Comparison of ENCODE assay signal across 17 cellular contexts in the genomic region with DNA sequence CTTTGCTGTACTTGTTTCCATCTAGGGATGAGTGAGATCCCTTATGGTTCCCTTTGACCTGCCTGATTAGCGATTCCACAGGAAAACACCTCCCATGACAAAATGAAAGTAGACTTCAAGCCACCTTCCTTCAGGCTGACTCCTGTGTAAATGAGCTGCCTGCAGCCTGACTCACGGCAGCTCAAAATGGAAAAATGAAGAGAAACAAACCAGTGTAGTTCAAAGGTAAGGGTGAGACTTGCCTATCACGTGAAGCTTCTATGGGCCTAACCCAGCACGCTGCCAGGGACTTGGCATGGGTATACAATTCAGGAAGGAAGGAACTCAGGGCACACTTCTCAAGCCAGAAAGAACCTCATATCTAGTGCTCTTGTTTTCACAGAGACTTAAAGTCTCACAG.
DNase-seq lines count a peak whose midpoint lies in the region; ATAC-seq, FAIRE-seq and TF ChIP-seq lines count a peak whose summit lies in the region.
"Had no signal": no experiment of that assay in that cellular context is flagged by ENCODE, and none has a peak within 500 bp of the region (broad histone marks: within the 10 kb centered on the region; RNA-seq: fewer than 3 reads in every experiment).

No MANE protein-coding gene starts in this region.

- POLR2A ChIA-PET in HepG2 (lab: Yijun Ruan, JAX) = interaction anchor here (1.6 kb wide), 1 partner anchor 21 kb away, joined by 6 read pairs; no protein-coding TSS in a partner anchor
- POLR2A ChIA-PET in activated CD4-positive, alpha-beta memory T cell treated with anti-CD3 and anti-CD28 coated beads, Interleukin-2, amount 10 ng/mL, durations not matched to agents 7 days and 5 days (lab: Charles Lee) = no interaction called here

- H3K27ac ChIP-seq in right cardiac atrium (ENCODE audit: low read length) (no peak overlapping the region), HepG2 (ENCODE audit: extremely low read length, insufficient read depth, low read length) (peak overlapping the region; percentile 41)
- H3K27ac ChIP-seq: esophagus squamous epithelium, pancreas had no signal

- no peak overlapping the region for H2AFZ ChIP-seq in HepG2 (ENCODE audit: low read length)

- no TSS peak for BruUV-seq in HepG2 (replicated peaks; lab: Mats Ljungman, UMichigan)

- H3K4me1 Mint-ChIP-seq in activated CD4-positive, alpha-beta memory T cell treated with anti-CD3 and anti-CD28 coated beads, Interleukin-2, amount 10 ng/mL, durations not matched to agents 7 days and 5 days = peaks cover 25% of the 10 kb centered on the region

- intact Hi-C loops in right cardiac atrium (cut with DNase I) (no loop called here), cardiac septum (cut with DNase I) (no loop called here), HepG2 (cut with micrococcal nuclease; ENCODE audit: unreplicated experiment) (no loop called here)

- no peak for TF ChIP-seq RAD21 in HepG2 (CRISPR knock-in tag; IDR thresholded peaks at IDR 0.05)

- ATAC-seq in right cardiac atrium = peak; percentile 29 to 66
- ATAC-seq in HepG2 = peak; percentile 74
- ATAC-seq in HG02981 (IDR thresholded peaks at IDR 0.05; ENCODE audit: unreplicated experiment) = no peak
- no peak for ATAC-seq in HG03159 (IDR thresholded peaks at IDR 0.05; ENCODE audit: unreplicated experiment)

- no peaks in the 10 kb centered on the region for H3K79me2 ChIP-seq in HepG2 (ENCODE audit: insufficient read depth, low read length)

- H3K27ac Mint-ChIP-seq in activated CD4-positive, alpha-beta memory T cell treated with anti-CD3 and anti-CD28 coated beads, Interleukin-2, amount 10 ng/mL, durations not matched to agents 7 days and 5 days = no peak overlapping the region
- H3K27ac Mint-ChIP-seq: activated naive CD8-positive, alpha-beta T cell treated with anti-CD3 and anti-CD28 coated beads, Interleukin-2, amount 10 ng/mL, durations not matched to agents 7 days and 5 days had no signal

- TF ChIP-seq POLR2A in HepG2 (IDR thresholded peaks at IDR 0.05; ENCODE audit: insufficient read depth in 1 of 2, low read depth in 2 of 2, low read length in 2 of 2) = no peak

- DNase-seq in right cardiac atrium = no peak
- no peak for DNase-seq in cardiac septum (ENCODE audit: low spot score)
- DNase-seq in choroid plexus epithelial cell (ENCODE audit: low read depth) = peak; percentile 60
- peak; percentile 21 for DNase-seq in HepG2 (ENCODE audit: low spot score)
- DNase-seq in cerebellar cortex (ENCODE audit: low spot score) = no peak
- no peak for DNase-seq in activated CD4-positive, alpha-beta memory T cell treated with anti-CD3 and anti-CD28 coated beads, Interleukin-2, amount 10 ng/mL, durations not matched to agents 7 days and 5 days
- DNase-seq: activated naive CD8-positive, alpha-beta T cell treated with anti-CD3 and anti-CD28 coated beads, Interleukin-2, amount 10 ng/mL, durations not matched to agents 7 days and 5 days; Caco-2; esophagus squamous epithelium; NCI-H2029; NCI-H526 treated with DMSO at 0.1 percent for 48 hours; pancreas had no signal

- H3K9me3 ChIP-seq in right cardiac atrium (ENCODE audit: control insufficient read depth, low read length) (no peaks in the 10 kb centered on the region), HepG2 (ENCODE audit: low read length) (no peaks in the 10 kb centered on the region)
- H3K9me3 ChIP-seq: Caco-2, esophagus squamous epithelium, pancreas, Peyer's patch had no signal

- H3K4me3 Mint-ChIP-seq in activated CD4-positive, alpha-beta memory T cell treated with anti-CD3 and anti-CD28 coated beads, Interleukin-2, amount 10 ng/mL, durations not matched to agents 7 days and 5 days = no peak overlapping the region
- H3K4me3 Mint-ChIP-seq: activated naive CD8-positive, alpha-beta T cell treated with anti-CD3 and anti-CD28 coated beads, Interleukin-2, amount 10 ng/mL, durations not matched to agents 7 days and 5 days had no signal

- H3K9me3 Mint-ChIP-seq in activated CD4-positive, alpha-beta memory T cell treated with anti-CD3 and anti-CD28 coated beads, Interleukin-2, amount 10 ng/mL, durations not matched to agents 7 days and 5 days = no peaks in the 10 kb centered on the region
- H3K9me3 Mint-ChIP-seq: activated naive CD8-positive, alpha-beta T cell treated with anti-CD3 and anti-CD28 coated beads, Interleukin-2, amount 10 ng/mL, durations not matched to agents 7 days and 5 days had no signal

- TF ChIP-seq CTCF in choroid plexus epithelial cell (conservative IDR thresholded peaks at IDR 0.05; ENCODE audit: low read depth, low read length) (no peak), HepG2 (CRISPR knock-in tag; IDR thresholded peaks at IDR 0.05) (no peak)

- H3K36me3 Mint-ChIP-seq in activated CD4-positive, alpha-beta memory T cell treated with anti-CD3 and anti-CD28 coated beads, Interleukin-2, amount 10 ng/mL, durations not matched to agents 7 days and 5 days (ENCODE audit: low read depth) = no peaks in the 10 kb centered on the region

- CTCF ChIA-PET in HepG2 (lab: Yijun Ruan, JAX; ENCODE audit: low intra/inter-chr PET ratio, low total read pairs) = no interaction called here
- CTCF ChIA-PET in activated CD4-positive, alpha-beta memory T cell treated with anti-CD3 and anti-CD28 coated beads, Interleukin-2, amount 10 ng/mL, durations not matched to agents 7 days and 5 days (lab: Charles Lee) = interaction anchor here (0.9 kb wide), 1 partner anchor 9 kb away, joined by 3 read pairs; no protein-coding TSS in a partner anchor

- TF ChIP-seq EP300 in HepG2 (IDR thresholded peaks at IDR 0.05; ENCODE audit: low read depth in 2 of 2, low read length in 2 of 2) (no peak), HepG2 (CRISPR knock-in tag; IDR thresholded peaks at IDR 0.05; ENCODE audit: borderline replicate concordance) (no peak)

- H3K9ac ChIP-seq in HepG2 (ENCODE audit: insufficient read depth, low read depth, low read length) = no peak overlapping the region

- no peak for FAIRE-seq in HepG2 (lab: Jason Lieb, UNC)
- FAIRE-seq: GM18507, GM19239, pancreas had no signal

- H3K27me3 Mint-ChIP-seq in activated CD4-positive, alpha-beta memory T cell treated with anti-CD3 and anti-CD28 coated beads, Interleukin-2, amount 10 ng/mL, durations not matched to agents 7 days and 5 days = no peaks in the 10 kb centered on the region
- H3K27me3 Mint-ChIP-seq: activated naive CD8-positive, alpha-beta T cell treated with anti-CD3 and anti-CD28 coated beads, Interleukin-2, amount 10 ng/mL, durations not matched to agents 7 days and 5 days had no signal

- H3K4me3 ChIP-seq in right cardiac atrium (ENCODE audit: low read length) = no peak overlapping the region
- no peak overlapping the region for H3K4me3 ChIP-seq in choroid plexus epithelial cell (ENCODE audit: low read depth, low read length)
- no peak overlapping the region for H3K4me3 ChIP-seq in HepG2 (replicated peaks in 1 of 3; ENCODE audit: insufficient read depth in 1 of 3, low read depth in 2 of 3, low read length in 3 of 3)
- H3K4me3 ChIP-seq: esophagus squamous epithelium, pancreas, Peyer's patch had no signal

- WGBS in right cardiac atrium = 68% methylated on average over 4 of the region's 4 CpGs
- 55% methylated on average over 4 of the region's 4 CpGs for WGBS in HepG2 (ENCODE audit: low lambda C conversion rate)

- H3K4me1 ChIP-seq in right cardiac atrium (ENCODE audit: control insufficient read depth, insufficient read depth, low read length) = peaks cover 5% of the 10 kb centered on the region
- H3K4me1 ChIP-seq in HepG2 (ENCODE audit: insufficient read depth, low read length) = peaks cover 21% of the 10 kb centered on the region
- H3K4me1 ChIP-seq: Caco-2, pancreas, Peyer's patch had no signal

- no peaks in the 10 kb centered on the region for H3K27me3 ChIP-seq in right cardiac atrium (ENCODE audit: control insufficient read depth, insufficient read depth)
- H3K27me3 ChIP-seq in HepG2 (ENCODE audit: control insufficient read depth in 1 of 2, insufficient read depth in 2 of 2, low read length in 2 of 2) = no peaks in the 10 kb centered on the region
- H3K27me3 ChIP-seq: esophagus squamous epithelium, pancreas, Peyer's patch had no signal

- H3K4me2 ChIP-seq in HepG2 (ENCODE audit: low read depth, low read length) = peak overlapping the region; percentile 14

- in situ Hi-C loops in HepG2 (cut with HindIII; ENCODE audit: extremely low pct_ligation_motif_present, low pct_unique_long_range_greater_than_20kb) = no loop called here

- H3K36me3 ChIP-seq in HepG2 (replicated peaks in 1 of 2; ENCODE audit: control insufficient read depth in 1 of 2, insufficient read depth in 2 of 2, low read length in 2 of 2) = no peaks in the 10 kb centered on the region; a peak in 1 of 5 replicates
- H3K36me3 ChIP-seq: esophagus squamous epithelium, Peyer's patch had no signal

- H4K20me1 ChIP-seq in HepG2 (ENCODE audit: insufficient read depth, low read length) = no peaks in the 10 kb centered on the region

TF ChIP-seq in HepG2, 621 proteins besides CTCF, POLR2A, EP300 and RAD21 (continues in another document):
- TF ChIP-seq ZNF670 (CRISPR knock-in tag; IDR thresholded peaks at IDR 0.05; ENCODE audit: borderline replicate concordance) (no peak), ZNF44 (CRISPR knock-in tag; IDR thresholded peaks at IDR 0.05) (no peak), FOSL2 (CRISPR knock-in tag; IDR thresholded peaks at IDR 0.05) (peak; percentile 48; the same call in 1 of the 2 replicates), KAT7 (CRISPR knock-in tag; IDR thresholded peaks at IDR 0.05; ENCODE audit: borderline replicate concordance) (no peak), FOXA3 (CRISPR knock-in tag; IDR thresholded peaks at IDR 0.05) (no peak)
- TF ChIP-seq, protein P1, sequence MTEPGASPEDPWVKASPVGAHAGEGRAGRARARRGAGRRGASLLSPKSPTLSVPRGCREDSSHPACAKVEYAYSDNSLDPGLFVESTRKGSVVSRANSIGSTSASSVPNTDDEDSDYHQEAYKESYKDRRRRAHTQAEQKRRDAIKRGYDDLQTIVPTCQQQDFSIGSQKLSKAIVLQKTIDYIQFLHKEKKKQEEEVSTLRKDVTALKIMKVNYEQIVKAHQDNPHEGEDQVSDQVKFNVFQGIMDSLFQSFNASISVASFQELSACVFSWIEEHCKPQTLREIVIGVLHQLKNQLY (CRISPR knock-in tag; IDR thresholded peaks at IDR 0.05) = 0 out of 2 replicates have a peak, but pooled peaks have one; percentile 26
- TF ChIP-seq, protein P2, sequence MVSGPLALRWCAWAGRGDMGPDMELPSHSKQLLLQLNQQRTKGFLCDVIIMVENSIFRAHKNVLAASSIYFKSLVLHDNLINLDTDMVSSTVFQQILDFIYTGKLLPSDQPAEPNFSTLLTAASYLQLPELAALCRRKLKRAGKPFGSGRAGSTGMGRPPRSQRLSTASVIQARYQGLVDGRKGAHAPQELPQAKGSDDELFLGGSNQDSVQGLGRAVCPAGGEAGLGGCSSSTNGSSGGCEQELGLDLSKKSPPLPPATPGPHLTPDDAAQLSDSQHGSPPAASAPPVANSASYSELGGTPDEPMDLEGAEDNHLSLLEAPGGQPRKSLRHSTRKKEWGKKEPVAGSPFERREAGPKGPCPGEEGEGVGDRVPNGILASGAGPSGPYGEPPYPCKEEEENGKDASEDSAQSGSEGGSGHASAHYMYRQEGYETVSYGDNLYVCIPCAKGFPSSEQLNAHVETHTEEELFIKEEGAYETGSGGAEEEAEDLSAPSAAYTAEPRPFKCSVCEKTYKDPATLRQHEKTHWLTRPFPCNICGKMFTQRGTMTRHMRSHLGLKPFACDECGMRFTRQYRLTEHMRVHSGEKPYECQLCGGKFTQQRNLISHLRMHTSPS (CRISPR knock-in tag; IDR thresholded peaks at IDR 0.05; ENCODE audit: low read depth) = peak; percentile 55; the same call in 1 of the 2 replicates

Comparison
In these comparisons a context has a peak if more than half of its experiments do, and no peak if none do; other contexts are left out.
1. ATAC-seq: peak in right cardiac atrium (2 of 2) and HepG2 (single experiment); none in HG02981 (single experiment) and HG03159 (single experiment).
2. DNase-seq: peak in choroid plexus epithelial cell (single experiment) and HepG2 (single experiment); none in right cardiac atrium (0 of 3), cardiac septum (single experiment), cerebellar cortex (single experiment) and activated CD4-positive, alpha-beta memory T cell treated with anti-CD3 and anti-CD28 coated beads, Interleukin-2, amount 10 ng/mL, durations not matched to agents 7 days and 5 days (single experiment).